Comparison of ENCODE assay signal across 8 cellular contexts in genomic region chr3:161409069-161409468, GRCh38. TPM values are rescaled to one million over a fixed set of nuclear protein-coding genes. Genes with fewer than 3 reads are reported as not detected.
DNase-seq lines count a peak whose midpoint lies in the region.
"Had no signal": no experiment of that assay in that cellular context is flagged by ENCODE, and none has a peak within 500 bp of the region (broad histone marks: within the 10 kb centered on the region; RNA-seq: fewer than 3 reads in every experiment).

No MANE protein-coding gene starts in this region.

- no peaks in the 10 kb centered on the region for H3K36me3 ChIP-seq in GM23248 (ENCODE audit: low read depth)

- no peak overlapping the region for H3K27ac ChIP-seq in GM23248

- H3K4me3 ChIP-seq in GM23248 = no peak overlapping the region

- no peak overlapping the region for H2AFZ ChIP-seq in GM23248

- no peaks in the 10 kb centered on the region for H3F3A ChIP-seq in GM23248 (ENCODE audit: insufficient read depth)

- no peaks in the 10 kb centered on the region for H3K79me2 ChIP-seq in GM23248 (ENCODE audit: insufficient read depth)

- no peaks in the 10 kb centered on the region for H4K20me1 ChIP-seq in GM23248 (ENCODE audit: insufficient read depth)

- H3K4me2 ChIP-seq in GM23248 (ENCODE audit: unreplicated experiment) = no peak overlapping the region

- in situ Hi-C loops in GM23248 (cut with MboI) = loop anchor here (25.0 kb wide), 1 partner anchor 447 kb away; no protein-coding TSS in a partner anchor

- WGBS in GM23248 (ENCODE audit: low coverage in 1 of 2, low lambda C conversion rate in 2 of 2, missing lambda C conversion rate in 2 of 2), 2 experiments = 1 to 2% methylated on average over 3 of the region's 3 CpGs

- DNase-seq in EL (peak; percentile 53), GM23248 (peak; percentile 70), NCI-H2171 treated with DMSO at 0.1 percent for 48 hours (lab: John Stamatoyannopoulos, UW) (peak; percentile 68), glomerular visceral epithelial cell (ENCODE audit: extremely low spot score) (peak; percentile 37)
- peak; percentile 19 to 34 for DNase-seq in activated CD4-positive, alpha-beta T cell treated with anti-CD3 and anti-CD28 coated beads, Interleukin-2, amount 50 U/mL, for 4 hours
- peak in 2 of 3 experiments; percentile 4 to 19 for DNase-seq in stimulated activated CD4-positive, alpha-beta T cell treated with anti-CD3 and anti-CD28 coated beads, TNF-alpha, amount 100 ng/mL, for 24 hours (ENCODE audit: low read depth in 3 of 3)
- no peak for DNase-seq in activated effector memory CD4-positive, alpha-beta T cell treated with Interleukin-2 at 50 U/mL for 16 hours
- DNase-seq: activated B cell treated with CpG ODN at 0.5 μM for 24 hours had no signal

- H3K27me3 ChIP-seq in GM23248 (replicated peaks; ENCODE audit: insufficient read depth) = peaks cover 25% of the 10 kb centered on the region; the same call in 1 of the 2 replicates

- H3K9ac ChIP-seq in GM23248 = no peak overlapping the region

- H3K9me3 ChIP-seq in GM23248 (ENCODE audit: low read depth) = no peaks in the 10 kb centered on the region

- H3K9me2 ChIP-seq in GM23248 (ENCODE audit: insufficient read depth) = no peaks in the 10 kb centered on the region

- 0 out of 2 replicates have a peak, but pooled peaks cover 6% of the 10 kb centered on the region for H3K4me1 ChIP-seq in GM23248 (ENCODE audit: insufficient read depth)

RNA-seq across cellular contexts. Expression of gene SPTSSB, which starts 37.8 kb away (rescaled TPM):
- not detected in 2 replicates for total RNA-seq in GM23248 (2014; rRNA removed; shearing (Covaris generic))
- not detected in 2 replicates for polyA plus RNA-seq in GM23248 (2016; fragmentation: Nextera tagmentation; extraction: Ambion mirVana)
- total RNA-seq: activated B cell treated with CpG ODN at 0.5 μM for 24 hours had no signal
